In genomic region chr1:154730251-154730650, GRCh38 we compare ENCODE assay signal across 8 cellular contexts.
DNase-seq lines count a peak whose midpoint lies in the region; ATAC-seq and TF ChIP-seq lines count a peak whose summit lies in the region.

No MANE protein-coding gene starts in this region.

- H3K9me3 ChIP-seq in PC-3 (ENCODE audit: low read length), result no peaks in the 10 kb centered on the region
- H3K9me3 ChIP-seq in testis, result no peaks in the 10 kb centered on the region

- H3K27ac ChIP-seq in PC-3 (ENCODE audit: low read length) (peak overlapping the region; percentile 86), testis (no peak overlapping the region)

- TF ChIP-seq POLR2A in testis (IDR thresholded peaks at IDR 0.05), result no peak

- H3K9me2 ChIP-seq in PC-3 (replicated peaks; ENCODE audit: low read length), result no peaks in the 10 kb centered on the region

- intact Hi-C loops in PC-3 (cut with micrococcal nuclease) (no loop called here), left ventricle myocardium superior (cut with micrococcal nuclease) (no loop called here), testis (cut with DNase I; ENCODE audit: low total_unique reads) (no loop called here)

- no peaks in the 10 kb centered on the region for H3K79me2 ChIP-seq in PC-3 (ENCODE audit: low read length)

- H3K4me2 ChIP-seq in PC-3 (ENCODE audit: low read length), result peak overlapping the region; percentile 9

- H3K36me3 ChIP-seq in PC-3 (ENCODE audit: low read depth, low read length) (no peaks in the 10 kb centered on the region), testis (ENCODE audit: low read depth, missing control alignments) (no peaks in the 10 kb centered on the region)

- DNase-seq in DMS79 treated with DMSO at 0.1 percent for 48 hours (lab: John Stamatoyannopoulos, UW) (peak; percentile 28), DMS79 (lab: John Stamatoyannopoulos, UW) (no peak), PC-3 (peak; percentile 86), left ventricle myocardium superior (no peak), stromal cell of bone marrow (ENCODE audit: low read depth) (peak; percentile 23), testis (no peak)

- peak overlapping the region; percentile 74 for H3K9ac ChIP-seq in PC-3 (ENCODE audit: low read length)

- BruUV-seq in PC-3 (replicated peaks; lab: Mats Ljungman, UMichigan), result no TSS peak

- CTCF ChIA-PET in PC-3 (lab: Charles Lee), result interaction anchor here (0.6 to 0.7 kb wide), 2 partner anchors 148 to 310 kb away, joined by 3 read pairs; no protein-coding TSS in a partner anchor

- H3K27me3 ChIP-seq in PC-3 (ENCODE audit: low read length) (no peaks in the 10 kb centered on the region), testis (no peaks in the 10 kb centered on the region)

- H4K20me1 ChIP-seq in PC-3 (ENCODE audit: low read length), result no peaks in the 10 kb centered on the region

- H3K4me3 ChIP-seq in PC-3 (ENCODE audit: low read length) (no peak overlapping the region), testis (no peak overlapping the region)

- peaks cover 37% of the 10 kb centered on the region for H3K4me1 ChIP-seq in PC-3 (ENCODE audit: insufficient read depth, low read length)
- peaks cover 7% of the 10 kb centered on the region for H3K4me1 ChIP-seq in testis

- POLR2A ChIA-PET in PC-3 (lab: Charles Lee; ENCODE audit: unreplicated experiment), result no interaction called here

- 86 to 91% methylated on average over 1 of the region's 1 CpG for WGBS in testis, 2 donors

- H2AFZ ChIP-seq in PC-3 (ENCODE audit: low read length), result peak overlapping the region; percentile 40; the same call in 1 of the 2 replicates

- peak; percentile 89 for ATAC-seq in PC-3
- peak; percentile 44 for ATAC-seq in left ventricle myocardium superior
- no peak for ATAC-seq in HG02759 (IDR thresholded peaks at IDR 0.05; ENCODE audit: unreplicated experiment)
- ATAC-seq in HG02623 (IDR thresholded peaks at IDR 0.05; ENCODE audit: unreplicated experiment), result no peak

- H3F3A ChIP-seq in PC-3 (ENCODE audit: low read length, unreplicated experiment), result no peaks in the 10 kb centered on the region

- TF ChIP-seq CTCF in PC-3 (conservative IDR thresholded peaks at IDR 0.05; ENCODE audit: low read depth, low read length), result no peak
- TF ChIP-seq CTCF in testis (IDR thresholded peaks at IDR 0.05), result no peak

Comparison
In these comparisons a context has a peak if more than half of its experiments do, and no peak if none do; other contexts are left out.
1. DNase-seq: peak in DMS79 treated with DMSO at 0.1 percent for 48 hours (single experiment), PC-3 (single experiment) and stromal cell of bone marrow (single experiment); none in DMS79 (single experiment), left ventricle myocardium superior (single experiment) and testis (single experiment).
2. ATAC-seq: peak in PC-3 (single experiment) and left ventricle myocardium superior (single experiment); none in HG02759 (single experiment) and HG02623 (single experiment).